In genomic region chr4:152535236-152535902, GRCh38 we compare ENCODE assay signal across 8 cellular contexts. TPM values are rescaled to one million over a fixed set of nuclear protein-coding genes. Genes with fewer than 3 reads are reported as not detected.
DNase-seq lines count a peak whose midpoint lies in the region; ATAC-seq and TF ChIP-seq lines count a peak whose summit lies in the region.

No MANE protein-coding gene starts in this region.

- H3K36me3 ChIP-seq in BJ (ENCODE audit: control insufficient read depth, insufficient read depth, low read length): peaks cover 2% of the 10 kb centered on the region

- CTCF ChIA-PET in BJ (lab: Yijun Ruan, JAX): interaction anchor here (2.8 kb wide), 1 partner anchor 36 kb away, joined by 10 read pairs; no protein-coding TSS in a partner anchor

- H3K27me3 ChIP-seq in BJ (ENCODE audit: control insufficient read depth, insufficient read depth, low read length): no peaks in the 10 kb centered on the region

- intact Hi-C loops in activated T-helper 1 cell treated with anti-CD3 and anti-CD28 coated beads, Interleukin-12 subunit alpha, Interleukin-12 subunit beta, Interleukin-2, Interleukin-4 antibody, amounts not matched to agents 30 ng/mL and 10 ng/mL and 1 ng/mL, durations not matched to agents 14 hours and 24 hours and 36 hours (cut with micrococcal nuclease): loop anchor here (2.0 to 10.0 kb wide), 8 partner anchors 15 to 1521 kb away; partner anchors contain the start of gene LRBA

- peaks cover 39% of the 10 kb centered on the region for H3K36me3 Mint-ChIP-seq in activated T-helper 1 cell treated with anti-CD3 and anti-CD28 coated beads, Interleukin-12 subunit alpha, Interleukin-12 subunit beta, Interleukin-2, Interleukin-4 antibody, amounts not matched to agents 30 ng/mL and 10 ng/mL and 1 ng/mL, durations not matched to agents 14 hours and 24 hours and 36 hours (ENCODE audit: low read depth)

- TF ChIP-seq CTCF in BJ (IDR thresholded peaks at IDR 0.05; ENCODE audit: insufficient read depth, low read depth, low read length) (no peak), retinal pigment epithelial cell (conservative IDR thresholded peaks at IDR 0.05; ENCODE audit: low read depth, low read length) (no peak)

- H3K27ac Mint-ChIP-seq in activated T-helper 1 cell treated with anti-CD3 and anti-CD28 coated beads, Interleukin-12 subunit alpha, Interleukin-12 subunit beta, Interleukin-2, Interleukin-4 antibody, amounts not matched to agents 30 ng/mL and 10 ng/mL and 1 ng/mL, durations not matched to agents 14 hours and 24 hours and 36 hours: peak overlapping the region; percentile 100

- no peak for DNase-seq in BJ (ENCODE audit: low read depth)
- DNase-seq in activated T-helper 1 cell treated with anti-CD3 and anti-CD28 coated beads, Interleukin-12 subunit alpha, Interleukin-12 subunit beta, Interleukin-2, Interleukin-4 antibody, amounts not matched to agents 30 ng/mL and 10 ng/mL and 1 ng/mL, durations not matched to agents 14 hours and 24 hours and 36 hours (ENCODE audit: low spot score): no peak
- DNase-seq in globus pallidus (ENCODE audit: low spot score): peak; percentile 5
- no peak for DNase-seq in retinal pigment epithelial cell (ENCODE audit: low read depth)
- no peak for DNase-seq in HuH-7.5 (ENCODE audit: low spot score)

- H3K9me3 Mint-ChIP-seq in activated T-helper 1 cell treated with anti-CD3 and anti-CD28 coated beads, Interleukin-12 subunit alpha, Interleukin-12 subunit beta, Interleukin-2, Interleukin-4 antibody, amounts not matched to agents 30 ng/mL and 10 ng/mL and 1 ng/mL, durations not matched to agents 14 hours and 24 hours and 36 hours: no peaks in the 10 kb centered on the region

- ATAC-seq in GM19438 (IDR thresholded peaks at IDR 0.05; ENCODE audit: low read depth, unreplicated experiment) (peak; percentile 3), HG03520 (IDR thresholded peaks at IDR 0.05; ENCODE audit: unreplicated experiment) (peak; percentile 7), GM19467 (IDR thresholded peaks at IDR 0.05; ENCODE audit: unreplicated experiment) (no peak)

- H3K4me1 Mint-ChIP-seq in activated T-helper 1 cell treated with anti-CD3 and anti-CD28 coated beads, Interleukin-12 subunit alpha, Interleukin-12 subunit beta, Interleukin-2, Interleukin-4 antibody, amounts not matched to agents 30 ng/mL and 10 ng/mL and 1 ng/mL, durations not matched to agents 14 hours and 24 hours and 36 hours (ENCODE audit: low read depth): peaks cover 70% of the 10 kb centered on the region

- H3K4me3 ChIP-seq in BJ (ENCODE audit: low read depth, low read length): peak overlapping the region; percentile 89
- peak overlapping the region; percentile 94 for H3K4me3 ChIP-seq in retinal pigment epithelial cell (ENCODE audit: low read length)

- H3K4me3 Mint-ChIP-seq in activated T-helper 1 cell treated with anti-CD3 and anti-CD28 coated beads, Interleukin-12 subunit alpha, Interleukin-12 subunit beta, Interleukin-2, Interleukin-4 antibody, amounts not matched to agents 30 ng/mL and 10 ng/mL and 1 ng/mL, durations not matched to agents 14 hours and 24 hours and 36 hours: peak overlapping the region; percentile 99

- no peaks in the 10 kb centered on the region for H3K27me3 Mint-ChIP-seq in activated T-helper 1 cell treated with anti-CD3 and anti-CD28 coated beads, Interleukin-12 subunit alpha, Interleukin-12 subunit beta, Interleukin-2, Interleukin-4 antibody, amounts not matched to agents 30 ng/mL and 10 ng/mL and 1 ng/mL, durations not matched to agents 14 hours and 24 hours and 36 hours (ENCODE audit: insufficient read depth)

- POLR2A ChIA-PET in BJ (lab: Charles Lee): interaction anchor here (0.6 kb wide), 1 partner anchor 243 kb away, joined by 4 read pairs; no protein-coding TSS in a partner anchor

RNA-seq across cellular contexts. Expression of gene FBXW7, which starts 0.5 kb away (rescaled TPM):
- polyA plus RNA-seq in BJ (2011; rRNA removed): 4.1 and 11.0 TPM in 2 replicates
- 12.0 and 16.2 TPM in 2 replicates for polyA minus RNA-seq in BJ (2011; rRNA and poly(A)+ RNA removed)
- total RNA-seq in activated T-helper 1 cell treated with anti-CD3 and anti-CD28 coated beads, Interleukin-12 subunit alpha, Interleukin-12 subunit beta, Interleukin-2, Interleukin-4 antibody, amounts not matched to agents 30 ng/mL and 10 ng/mL and 1 ng/mL, durations not matched to agents 14 hours and 24 hours and 36 hours: 53.0 and 53.3 TPM in 2 replicates
